ENCODE assay signal across 9 cellular contexts in the genomic region with DNA sequence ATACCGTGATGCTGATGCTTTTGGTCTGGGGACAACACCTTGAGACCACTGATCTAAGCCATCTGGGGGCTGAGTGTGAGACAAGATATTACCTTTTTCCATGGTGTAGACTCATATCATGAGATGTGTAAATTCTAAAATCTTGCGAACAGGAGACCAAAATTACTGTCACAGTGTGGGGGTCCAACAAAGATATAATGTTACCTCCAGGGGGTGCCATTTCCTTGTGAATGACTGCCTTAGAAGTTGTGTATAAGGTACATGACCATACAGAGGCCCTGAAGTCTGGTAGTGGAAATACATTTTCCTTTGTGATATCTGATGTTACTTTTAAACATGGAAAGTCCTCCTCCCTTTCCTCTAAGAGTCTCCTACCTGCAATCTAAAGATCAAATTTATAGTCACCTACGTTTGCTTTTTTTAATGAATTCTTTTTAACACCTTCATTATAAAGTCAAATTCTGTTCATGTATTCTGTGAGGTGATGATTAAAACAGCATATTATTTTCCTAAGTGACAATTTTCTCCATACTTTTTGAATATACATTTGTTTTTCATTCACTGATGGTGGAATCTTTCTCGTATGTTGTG.
DNase-seq lines count a peak whose midpoint lies in the region; FAIRE-seq and TF ChIP-seq lines count a peak whose summit lies in the region.
"Had no signal": no experiment of that assay in that cellular context is flagged by ENCODE, and none has a peak within 500 bp of the region (broad histone marks: within the 10 kb centered on the region; RNA-seq: fewer than 3 reads in every experiment).

No MANE protein-coding gene starts in this region.

- no peak for TF ChIP-seq POLR2A in H54 (IDR thresholded peaks at IDR 0.05; ENCODE audit: low read depth, low read length)

- no peaks in the 10 kb centered on the region for H3K27me3 ChIP-seq in brain microvascular endothelial cell (replicated peaks)

- no peak for FAIRE-seq in H54 (lab: Jason Lieb, UNC)

- H3K27me3 Mint-ChIP-seq in activated naive CD4-positive, alpha-beta T cell treated with anti-CD3 and anti-CD28 coated beads, Interleukin-2, amount 10 ng/mL, durations not matched to agents 7 days and 5 days: no peaks in the 10 kb centered on the region

- H3K4me1 Mint-ChIP-seq in activated naive CD4-positive, alpha-beta T cell treated with anti-CD3 and anti-CD28 coated beads, Interleukin-2, amount 10 ng/mL, durations not matched to agents 7 days and 5 days: no peaks in the 10 kb centered on the region

- no peaks in the 10 kb centered on the region for H3K36me3 ChIP-seq in brain microvascular endothelial cell (replicated peaks)

- no peak overlapping the region for H3K4me3 Mint-ChIP-seq in activated naive CD4-positive, alpha-beta T cell treated with anti-CD3 and anti-CD28 coated beads, Interleukin-2, amount 10 ng/mL, durations not matched to agents 7 days and 5 days

- CTCF ChIA-PET in activated naive CD4-positive, alpha-beta T cell treated with anti-CD3 and anti-CD28 coated beads, Interleukin-2, amount 10 ng/mL, durations not matched to agents 7 days and 5 days (lab: Charles Lee): no interaction called here

- H3K4me3 ChIP-seq in brain microvascular endothelial cell (ENCODE audit: low read depth, low read length): no peak overlapping the region
- H3K4me3 ChIP-seq: skin epidermis had no signal

- H3K9me3 Mint-ChIP-seq in activated naive CD4-positive, alpha-beta T cell treated with anti-CD3 and anti-CD28 coated beads, Interleukin-2, amount 10 ng/mL, durations not matched to agents 7 days and 5 days: no peaks in the 10 kb centered on the region

- peak; percentile 56 for TF ChIP-seq CTCF in brain microvascular endothelial cell (IDR thresholded peaks at IDR 0.05; ENCODE audit: low read depth, low read length, missing control alignments)

- in situ Hi-C loops in brain microvascular endothelial cell (cut with HindIII; ENCODE audit: low pct_ligation_motif_present, low sequenced_read_pairs): no loop called here

- H3K27ac Mint-ChIP-seq in activated naive CD4-positive, alpha-beta T cell treated with anti-CD3 and anti-CD28 coated beads, Interleukin-2, amount 10 ng/mL, durations not matched to agents 7 days and 5 days: no peak overlapping the region

- DNase-seq in GDM1 (lab: John Stamatoyannopoulos, UW): peak; percentile 9
- DNase-seq in H54 (ENCODE audit: insufficient read length, low spot score): peak; percentile 0
- peak; percentile 2 for DNase-seq in NCI-H2081 treated with DMSO at 0.1 percent for 48 hours (lab: John Stamatoyannopoulos, UW)
- DNase-seq in brain microvascular endothelial cell: peak; percentile 61
- DNase-seq in left kidney (ENCODE audit: low read depth, low spot score): peak; percentile 80
- no peak for DNase-seq in stimulated activated naive CD4-positive, alpha-beta T cell (lab: John Stamatoyannopoulos, UW)
- DNase-seq in activated naive CD4-positive, alpha-beta T cell (lab: John Stamatoyannopoulos, UW): no peak
- DNase-seq in activated naive CD4-positive, alpha-beta T cell treated with anti-CD3 and anti-CD28 coated beads, Interleukin-2, amount 10 ng/mL, durations not matched to agents 7 days and 5 days: no peak

- no peak overlapping the region for H3K27ac ChIP-seq in brain microvascular endothelial cell
- H3K27ac ChIP-seq: skin epidermis had no signal

- no peaks in the 10 kb centered on the region for H3K36me3 Mint-ChIP-seq in activated naive CD4-positive, alpha-beta T cell treated with anti-CD3 and anti-CD28 coated beads, Interleukin-2, amount 10 ng/mL, durations not matched to agents 7 days and 5 days

Comparison
In these comparisons a context has a peak if more than half of its experiments do, and no peak if none do; other contexts are left out.
1. DNase-seq: peak in GDM1 (single experiment), H54 (single experiment), NCI-H2081 treated with DMSO at 0.1 percent for 48 hours (single experiment), brain microvascular endothelial cell (single experiment) and left kidney (single experiment); none in stimulated activated naive CD4-positive, alpha-beta T cell (0 of 6), activated naive CD4-positive, alpha-beta T cell (0 of 4) and activated naive CD4-positive, alpha-beta T cell treated with anti-CD3 and anti-CD28 coated beads, Interleukin-2, amount 10 ng/mL, durations not matched to agents 7 days and 5 days (single experiment).